ENCODE assay signal across 10 cellular contexts in the genomic region with DNA sequence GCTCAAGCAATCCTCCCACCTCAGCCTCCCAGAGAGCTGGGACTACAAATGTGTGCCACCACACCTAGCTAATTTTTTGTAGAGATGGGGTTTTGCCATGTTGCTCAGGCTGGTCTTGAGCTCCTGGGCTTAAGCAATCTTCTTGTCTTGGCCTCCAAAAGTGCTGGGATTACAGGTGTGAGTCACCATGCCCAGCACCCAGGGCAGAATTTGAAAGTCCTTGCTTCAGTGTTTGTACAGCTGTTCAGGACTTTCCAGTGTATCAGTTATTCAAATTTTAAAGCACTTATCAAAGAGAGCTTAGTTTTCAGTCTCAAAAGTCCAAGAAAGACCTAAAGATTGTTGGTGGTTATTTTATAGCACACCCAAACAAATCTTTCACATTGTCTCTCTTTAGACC. TPM values are rescaled to one million over a fixed set of nuclear protein-coding genes. Genes with fewer than 3 reads are reported as not detected.
A peak's percentile ranks its signal among the peaks of the same experiment; 100 is the strongest.
DNase-seq lines count a peak whose midpoint lies in the region; ATAC-seq and TF ChIP-seq lines count a peak whose summit lies in the region.
"Had no signal": no experiment of that assay in that cellular context is flagged by ENCODE, and none has a peak within 500 bp of the region (broad histone marks: within the 10 kb centered on the region; RNA-seq: fewer than 3 reads in every experiment).

No MANE protein-coding gene starts in this region.

- peak; percentile 61 for ATAC-seq in GM19324 (IDR thresholded peaks at IDR 0.05; ENCODE audit: low FRiP score, unreplicated experiment)

- intact Hi-C loops in lower leg skin (cut with DNase I; ENCODE audit: low total_unique reads) = no loop called here

- H3K4me3 ChIP-seq in fibroblast of mammary gland (ENCODE audit: control insufficient read depth, low read depth, low read length) = no peak overlapping the region
- H3K4me3 ChIP-seq in lower leg skin (ENCODE audit: low read depth, poor library complexity, severe bottlenecking) = no peak overlapping the region
- H3K4me3 ChIP-seq: suprapubic skin had no signal

- H3K27ac ChIP-seq in 22Rv1 = peak overlapping the region; percentile 56

- DNase-seq in NCI-H345 (lab: John Stamatoyannopoulos, UW) = peak; percentile 13
- peak; percentile 70 for DNase-seq in fibroblast of mammary gland (ENCODE audit: low read depth)
- DNase-seq in lower leg skin (ENCODE audit: low spot score in 2 of 2) = no peak
- DNase-seq in NK-92 treated with Interleukin-12 subunit alpha and Interleukin-12 subunit beta, amount 100 ng/mL, for 24 hours (lab: John Stamatoyannopoulos, UW) = no peak
- no peak for DNase-seq in GM03348 (ENCODE audit: low spot score)
- no peak for DNase-seq in nucleus accumbens (lab: John Stamatoyannopoulos, UW)
- DNase-seq: Right ventricle myocardium superior had no signal

- no peak for TF ChIP-seq CTCF in 22Rv1 (IDR thresholded peaks at IDR 0.05)
- TF ChIP-seq CTCF in fibroblast of mammary gland (conservative IDR thresholded peaks at IDR 0.05; ENCODE audit: control insufficient read depth, insufficient read depth, low read depth, low read length) = no peak
- TF ChIP-seq CTCF in lower leg skin (IDR thresholded peaks at IDR 0.05) = no peak

- TF ChIP-seq POLR2A in lower leg skin (IDR thresholded peaks at IDR 0.05) = no peak

RNA-seq across cellular contexts. Expression of gene VPS54, which starts 43.6 kb away (rescaled TPM):
- 10 to 100 TPM; 14.8 to 26.4 (median 20.9) TPM for total RNA-seq in lower leg skin

Comparison
In these comparisons a context has a peak if more than half of its experiments do, and no peak if none do; other contexts are left out.
1. DNase-seq: peak in NCI-H345 (single experiment) and fibroblast of mammary gland (single experiment); none in lower leg skin (0 of 2), NK-92 treated with Interleukin-12 subunit alpha and Interleukin-12 subunit beta, amount 100 ng/mL, for 24 hours (single experiment), GM03348 (single experiment) and nucleus accumbens (0 of 56).